1 cellular context compared by ENCODE assay signal in the genomic region with DNA sequence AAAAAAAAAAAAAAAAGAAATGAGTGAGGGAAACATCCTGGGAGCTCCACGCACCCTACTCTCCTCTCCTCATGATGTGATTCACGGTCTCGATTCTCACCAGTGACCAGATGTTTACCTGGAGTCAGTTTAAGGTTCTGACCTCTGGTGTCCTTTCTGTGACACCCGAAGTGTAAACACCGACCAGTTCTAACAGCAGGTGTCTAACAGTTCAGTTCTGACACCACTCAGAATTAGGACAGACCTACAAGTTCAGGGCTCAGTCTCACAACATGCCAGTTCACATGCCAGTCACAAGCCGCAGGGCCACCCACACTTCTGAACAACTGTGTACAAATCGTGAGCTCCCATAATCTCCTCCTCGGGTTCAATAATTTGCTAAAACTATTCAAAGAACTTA.
TF ChIP-seq lines count a peak whose summit lies in the region.

No MANE protein-coding gene starts in this region.

TF ChIP-seq in liver, 16 proteins besides CTCF, POLR2A, EP300 and RAD21 (continued from another document):
- TF ChIP-seq, protein P1, sequence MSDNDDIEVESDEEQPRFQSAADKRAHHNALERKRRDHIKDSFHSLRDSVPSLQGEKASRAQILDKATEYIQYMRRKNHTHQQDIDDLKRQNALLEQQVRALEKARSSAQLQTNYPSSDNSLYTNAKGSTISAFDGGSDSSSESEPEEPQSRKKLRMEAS (IDR thresholded peaks at IDR 0.05) = no peak
- TF ChIP-seq JUND (IDR thresholded peaks at IDR 0.05) (no peak), YY1 (IDR thresholded peaks at IDR 0.05) (no peak), FOXA2 (IDR thresholded peaks at IDR 0.05) (peak; percentile 86), HNF4G (IDR thresholded peaks at IDR 0.05) (no peak), TAF1 (conservative IDR thresholded peaks at IDR 0.05) (no peak), SP1 (IDR thresholded peaks at IDR 0.05) (peak; percentile 45), RXRA (IDR thresholded peaks at IDR 0.05) (peak; percentile 94 to 96), GABPA (IDR thresholded peaks at IDR 0.05 in 1 of 2, conservative IDR thresholded peaks at IDR 0.05 in 1 of 2) (no peak), EGR1 (IDR thresholded peaks at IDR 0.05; ENCODE audit: low read depth in 2 of 2) (no peak)
- TF ChIP-seq, protein P2, sequence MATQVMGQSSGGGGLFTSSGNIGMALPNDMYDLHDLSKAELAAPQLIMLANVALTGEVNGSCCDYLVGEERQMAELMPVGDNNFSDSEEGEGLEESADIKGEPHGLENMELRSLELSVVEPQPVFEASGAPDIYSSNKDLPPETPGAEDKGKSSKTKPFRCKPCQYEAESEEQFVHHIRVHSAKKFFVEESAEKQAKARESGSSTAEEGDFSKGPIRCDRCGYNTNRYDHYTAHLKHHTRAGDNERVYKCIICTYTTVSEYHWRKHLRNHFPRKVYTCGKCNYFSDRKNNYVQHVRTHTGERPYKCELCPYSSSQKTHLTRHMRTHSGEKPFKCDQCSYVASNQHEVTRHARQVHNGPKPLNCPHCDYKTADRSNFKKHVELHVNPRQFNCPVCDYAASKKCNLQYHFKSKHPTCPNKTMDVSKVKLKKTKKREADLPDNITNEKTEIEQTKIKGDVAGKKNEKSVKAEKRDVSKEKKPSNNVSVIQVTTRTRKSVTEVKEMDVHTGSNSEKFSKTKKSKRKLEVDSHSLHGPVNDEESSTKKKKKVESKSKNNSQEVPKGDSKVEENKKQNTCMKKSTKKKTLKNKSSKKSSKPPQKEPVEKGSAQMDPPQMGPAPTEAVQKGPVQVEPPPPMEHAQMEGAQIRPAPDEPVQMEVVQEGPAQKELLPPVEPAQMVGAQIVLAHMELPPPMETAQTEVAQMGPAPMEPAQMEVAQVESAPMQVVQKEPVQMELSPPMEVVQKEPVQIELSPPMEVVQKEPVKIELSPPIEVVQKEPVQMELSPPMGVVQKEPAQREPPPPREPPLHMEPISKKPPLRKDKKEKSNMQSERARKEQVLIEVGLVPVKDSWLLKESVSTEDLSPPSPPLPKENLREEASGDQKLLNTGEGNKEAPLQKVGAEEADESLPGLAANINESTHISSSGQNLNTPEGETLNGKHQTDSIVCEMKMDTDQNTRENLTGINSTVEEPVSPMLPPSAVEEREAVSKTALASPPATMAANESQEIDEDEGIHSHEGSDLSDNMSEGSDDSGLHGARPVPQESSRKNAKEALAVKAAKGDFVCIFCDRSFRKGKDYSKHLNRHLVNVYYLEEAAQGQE (IDR thresholded peaks at IDR 0.05) = no peak
- TF ChIP-seq, protein P3, sequence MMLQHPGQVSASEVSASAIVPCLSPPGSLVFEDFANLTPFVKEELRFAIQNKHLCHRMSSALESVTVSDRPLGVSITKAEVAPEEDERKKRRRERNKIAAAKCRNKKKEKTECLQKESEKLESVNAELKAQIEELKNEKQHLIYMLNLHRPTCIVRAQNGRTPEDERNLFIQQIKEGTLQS (IDR thresholded peaks at IDR 0.05) = no peak
- TF ChIP-seq, protein P4, sequence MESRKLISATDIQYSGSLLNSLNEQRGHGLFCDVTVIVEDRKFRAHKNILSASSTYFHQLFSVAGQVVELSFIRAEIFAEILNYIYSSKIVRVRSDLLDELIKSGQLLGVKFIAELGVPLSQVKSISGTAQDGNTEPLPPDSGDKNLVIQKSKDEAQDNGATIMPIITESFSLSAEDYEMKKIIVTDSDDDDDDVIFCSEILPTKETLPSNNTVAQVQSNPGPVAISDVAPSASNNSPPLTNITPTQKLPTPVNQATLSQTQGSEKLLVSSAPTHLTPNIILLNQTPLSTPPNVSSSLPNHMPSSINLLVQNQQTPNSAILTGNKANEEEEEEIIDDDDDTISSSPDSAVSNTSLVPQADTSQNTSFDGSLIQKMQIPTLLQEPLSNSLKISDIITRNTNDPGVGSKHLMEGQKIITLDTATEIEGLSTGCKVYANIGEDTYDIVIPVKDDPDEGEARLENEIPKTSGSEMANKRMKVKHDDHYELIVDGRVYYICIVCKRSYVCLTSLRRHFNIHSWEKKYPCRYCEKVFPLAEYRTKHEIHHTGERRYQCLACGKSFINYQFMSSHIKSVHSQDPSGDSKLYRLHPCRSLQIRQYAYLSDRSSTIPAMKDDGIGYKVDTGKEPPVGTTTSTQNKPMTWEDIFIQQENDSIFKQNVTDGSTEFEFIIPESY (IDR thresholded peaks at IDR 0.05) = no peak
